In the genomic region with DNA sequence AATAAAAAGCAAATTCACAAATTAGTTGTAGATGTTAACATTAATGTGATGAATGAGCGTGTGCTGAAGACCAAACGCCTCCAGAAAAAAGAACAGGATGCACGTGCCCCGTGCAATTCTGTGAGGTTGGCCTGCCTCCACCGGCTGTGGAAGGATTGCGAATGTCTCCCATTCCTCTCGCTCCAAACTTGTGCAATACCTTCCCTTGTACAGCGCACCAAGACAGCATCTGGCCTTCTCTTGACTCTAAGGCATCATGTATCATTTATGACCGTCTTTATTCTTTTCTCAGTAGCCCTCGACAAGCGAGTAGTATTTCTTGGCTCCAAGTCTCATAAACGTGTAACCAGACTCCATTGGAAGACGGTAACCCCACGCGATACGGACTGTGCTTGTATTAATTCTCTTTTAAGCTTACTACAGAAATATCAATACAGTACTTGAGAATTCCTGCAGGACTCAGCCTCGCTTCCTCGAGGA, we compare ENCODE assay signal across 8 cellular contexts. TPM values are rescaled to one million over a fixed set of nuclear protein-coding genes. Genes with fewer than 3 reads are reported as not detected.
DNase-seq lines count a peak whose midpoint lies in the region; ATAC-seq and TF ChIP-seq lines count a peak whose summit lies in the region.

No MANE protein-coding gene starts in this region.

- H3K4me3 Mint-ChIP-seq in activated T-cell treated with anti-CD3 and anti-CD28 coated beads, Interleukin-2, amount 50 U/mL, for 72 hours = peak overlapping the region; percentile 93 to 99

- peak overlapping the region; percentile 92 for H3K27ac Mint-ChIP-seq in activated T-cell treated with anti-CD3 and anti-CD28 coated beads, Interleukin-2, amount 50 U/mL, for 72 hours

- H4K91ac ChIP-seq in IMR-90 (ENCODE audit: insufficient read depth, low read depth, low read length) = peak overlapping the region; percentile 58

- BruUV-seq in IMR-90 (replicated peaks; lab: Mats Ljungman, UMichigan) = TSS peak; percentile 80

- peak overlapping the region; percentile 74 to 97 for H4K8ac ChIP-seq in IMR-90 (ENCODE audit: low read depth in 2 of 2, low read length in 2 of 2)

- no peaks in the 10 kb centered on the region for H3K9me3 ChIP-seq in IMR-90 (ENCODE audit: control insufficient read depth, insufficient read depth, low read length)

- peaks cover 49% of the 10 kb centered on the region for H3K4me1 Mint-ChIP-seq in activated T-cell treated with anti-CD3 and anti-CD28 coated beads, Interleukin-2, amount 50 U/mL, for 72 hours (ENCODE audit: low read depth)

- DNase-seq in DMS114 treated with DMSO at 0.1 percent for 48 hours (lab: John Stamatoyannopoulos, UW; ENCODE audit: unreplicated experiment) (peak; percentile 36), IMR-90 (peak; percentile 86), head of caudate nucleus (peak in 34 of 42 donors; percentile 16 to 70 (median 46)), posterior vena cava (ENCODE audit: low spot score) (peak; percentile 92), HuH-7.5 (ENCODE audit: low spot score) (no peak)
- peak; percentile 26 to 33 for DNase-seq in activated T-cell treated with anti-CD3 and anti-CD28 coated beads, Interleukin-2, amount 50 U/mL, for 72 hours

- peak overlapping the region; percentile 70 for H3K4me2 ChIP-seq in IMR-90 (ENCODE audit: low read depth, low read length)

- no peak for TF ChIP-seq CTCF in IMR-90 (conservative IDR thresholded peaks at IDR 0.05; ENCODE audit: low read depth, low read length)

- CTCF ChIA-PET in IMR-90 (lab: Yijun Ruan, JAX) = interaction anchor here (0.8 to 1.6 kb wide), 7 partner anchors 13 to 492 kb away, joined by 3 to 4 read pairs (median 3); a partner anchor contains a TSS

- H3K27me3 ChIP-seq in IMR-90 (ENCODE audit: control insufficient read depth, insufficient read depth, low read length) = no peaks in the 10 kb centered on the region

- peaks cover 8% of the 10 kb centered on the region; the same call in 1 of the 2 replicates for H4K20me1 ChIP-seq in IMR-90 (ENCODE audit: insufficient read depth, low read length)

- H3K27me3 Mint-ChIP-seq in activated T-cell treated with anti-CD3 and anti-CD28 coated beads, Interleukin-2, amount 50 U/mL, for 72 hours (ENCODE audit: low read depth) = no peaks in the 10 kb centered on the region

- H4K5ac ChIP-seq in IMR-90 (ENCODE audit: low read depth, low read length) = peak overlapping the region; percentile 62

- H3K4me3 ChIP-seq in IMR-90 (ENCODE audit: insufficient read depth, low read depth, low read length) = peak overlapping the region; percentile 38

- peak overlapping the region; percentile 97 for H2AFZ ChIP-seq in IMR-90 (replicated peaks; ENCODE audit: low read length, poor library complexity)

- intact Hi-C loops in IMR-90 (cut with micrococcal nuclease) (loop anchor here (5.0 to 10.0 kb wide), 3 partner anchors 54 to 486 kb away; a partner anchor contains a TSS), head of caudate nucleus (cut with DNase I) (loop anchor here (5.0 to 10.0 kb wide), 2 partner anchors 49 to 124 kb away; no protein-coding TSS in a partner anchor), posterior vena cava (cut with DNase I) (no loop called here)

- H3K9me1 ChIP-seq in IMR-90 (ENCODE audit: insufficient read depth, low read length) = peaks cover 6% of the 10 kb centered on the region; the same call in 1 of the 2 replicates

- no peaks in the 10 kb centered on the region for H3K9me3 Mint-ChIP-seq in activated T-cell treated with anti-CD3 and anti-CD28 coated beads, Interleukin-2, amount 50 U/mL, for 72 hours

- peak overlapping the region; percentile 89 for H2BK5ac ChIP-seq in IMR-90 (ENCODE audit: low read depth, low read length, poor library complexity, severe bottlenecking)

- peak overlapping the region; percentile 61 for H2BK120ac ChIP-seq in IMR-90 (ENCODE audit: low read depth, low read length)

- H3K4ac ChIP-seq in IMR-90 (ENCODE audit: low read depth, low read length) = peak overlapping the region; percentile 82

- peak overlapping the region; percentile 66 for H3K9ac ChIP-seq in IMR-90 (ENCODE audit: low read depth, low read length)

- H3K27ac ChIP-seq in IMR-90 (ENCODE audit: insufficient read depth, low read length) = peak overlapping the region; percentile 75

- peak; percentile 3 for ATAC-seq in IMR-90 (ENCODE audit: low read depth)
- ATAC-seq in activated T-cell treated with anti-CD3 and anti-CD28 coated beads, Interleukin-2, amount 50 U/mL, for 72 hours (replicated peaks in 1 of 2) = no peak
- no peak for ATAC-seq in HG03520 (IDR thresholded peaks at IDR 0.05; ENCODE audit: unreplicated experiment)
- no peak for ATAC-seq in HG03108 (IDR thresholded peaks at IDR 0.05; ENCODE audit: unreplicated experiment)

- H3K36me3 Mint-ChIP-seq in activated T-cell treated with anti-CD3 and anti-CD28 coated beads, Interleukin-2, amount 50 U/mL, for 72 hours (ENCODE audit: insufficient read depth in 2 of 2) = peaks cover 3 to 6% of the 10 kb centered on the region in 2 donors

- H2AK9ac ChIP-seq in IMR-90 (replicated peaks; ENCODE audit: low read depth, low read length, poor library complexity) = peak overlapping the region; percentile 18

- H2AK5ac ChIP-seq in IMR-90 (ENCODE audit: low read depth, low read length) = no peak overlapping the region

- POLR2A ChIA-PET in IMR-90 (lab: Charles Lee; ENCODE audit: unreplicated experiment) = interaction anchor here (0.6 kb wide), 1 partner anchor 649 kb away, joined by 4 read pairs; no protein-coding TSS in a partner anchor

- H2BK20ac ChIP-seq in IMR-90 (ENCODE audit: low read depth, low read length) = peak overlapping the region; percentile 40

- WGBS in IMR-90 (ENCODE audit: extremely low coverage in 2 of 2, insufficient read length in 1 of 2), 2 experiments = 4% methylated on average over 9 of the region's 18 CpGs; no CpG with 5 or more reads in 1 of the 2 experiments

- H3K23ac ChIP-seq in IMR-90 (ENCODE audit: low read depth, low read length) = peak overlapping the region; percentile 87

- peak overlapping the region; percentile 70 for H3K18ac ChIP-seq in IMR-90 (ENCODE audit: low read depth, low read length)

- peak overlapping the region; percentile 59; the same call in 2 of the 3 replicates for H2BK15ac ChIP-seq in IMR-90 (ENCODE audit: low read depth, low read length)

- H3K14ac ChIP-seq in IMR-90 (replicated peaks; ENCODE audit: low read depth, low read length) = peak overlapping the region; percentile 90

- peaks cover 5% of the 10 kb centered on the region for H3K4me1 ChIP-seq in IMR-90 (ENCODE audit: control insufficient read depth, insufficient read depth, low read length)

- dilution Hi-C loops in IMR-90 (cut with HindIII; ENCODE audit: low sequenced_read_pairs, unreplicated experiment) = no loop called here

- peaks cover 10% of the 10 kb centered on the region; the same call in 1 of the 2 replicates for H3K36me3 ChIP-seq in IMR-90 (ENCODE audit: control insufficient read depth, insufficient read depth, low read length)

- TF ChIP-seq POLR2A in IMR-90 (IDR thresholded peaks at IDR 0.05; ENCODE audit: low read depth, low read length) = no peak

- TF ChIP-seq RAD21 in IMR-90 (IDR thresholded peaks at IDR 0.05; ENCODE audit: low read length) = no peak

- H3K56ac ChIP-seq in IMR-90 (ENCODE audit: extremely low read depth, insufficient read depth, low read length) = peak overlapping the region; percentile 67; the same call in 1 of the 2 replicates

- in situ Hi-C loops in IMR-90 (cut with MboI; ENCODE audit: low sequenced_read_pairs) = no loop called here

- peaks cover 9 to 28% of the 10 kb centered on the region in 2 experiments; a peak in 3 of 4 replicates for H3K79me1 ChIP-seq in IMR-90 (ENCODE audit: low read depth in 1 of 2, low read length in 2 of 2)

TF ChIP-seq in IMR-90, 13 proteins besides CTCF, POLR2A, EP300 and RAD21 (continues in another document):
- TF ChIP-seq MAZ (IDR thresholded peaks at IDR 0.05; ENCODE audit: borderline replicate concordance, low read depth, low read length) (no peak), BHLHE40 (IDR thresholded peaks at IDR 0.05; ENCODE audit: low read depth, low read length) (peak; percentile 97), MXI1 (IDR thresholded peaks at IDR 0.05; ENCODE audit: borderline replicate concordance, low read depth, low read length) (0 out of 2 replicates have a peak, but pooled peaks have one; percentile 37), NFE2L2 (IDR thresholded peaks at IDR 0.05; ENCODE audit: low read depth, low read length) (no peak)

RNA-seq across cellular contexts. Expression of a gene that starts 1.5 kb away (rescaled TPM):
- total RNA-seq in IMR-90 (2012; rRNA removed) (3.1 and 3.4 TPM in 2 replicates), posterior vena cava (10 to 100 TPM; 50.8 to 61.1 TPM)
- 21.0 and 22.9 TPM in 2 replicates for polyA plus RNA-seq in IMR-90 (2012; rRNA removed)
- 17.6 and 18.1 TPM in 2 replicates for polyA plus RNA-seq in IMR-90 (2012; cell fraction: cytosol; rRNA removed)
- 111 and 120 TPM in 2 replicates for polyA plus RNA-seq in IMR-90 (2012; cell fraction: nucleus; rRNA removed; ENCODE audit: low replicate concordance)
- total RNA-seq in activated T-cell treated with anti-CD3 and anti-CD28 coated beads, Interleukin-2, amount 50 U/mL, for 72 hours = 10 to 100 TPM; 39.9 to 45.5 TPM

RNA-seq across cellular contexts. Expression of a gene that starts 14.7 kb away (rescaled TPM):
- total RNA-seq in IMR-90 (2012; rRNA removed) (0.36 TPM in 1 of 2 replicates, not detected in the other), posterior vena cava (1 to 10 TPM; 2.8 to 4.2 TPM)
- polyA plus RNA-seq in IMR-90 (2012; rRNA removed) = 0.09 and 0.58 TPM in 2 replicates
- polyA plus RNA-seq in IMR-90 (2012; cell fraction: cytosol; rRNA removed) = 0.06 and 0.46 TPM in 2 replicates
- 5.8 and 7.9 TPM in 2 replicates for polyA plus RNA-seq in IMR-90 (2012; cell fraction: nucleus; rRNA removed; ENCODE audit: low replicate concordance)
- 10 to 100 TPM; 28.7 to 31.9 TPM for total RNA-seq in activated T-cell treated with anti-CD3 and anti-CD28 coated beads, Interleukin-2, amount 50 U/mL, for 72 hours

RNA-seq across cellular contexts. Expression of a gene that starts 47.2 kb away (rescaled TPM):
- total RNA-seq in IMR-90 (2012; rRNA removed) (not detected in 2 replicates), posterior vena cava (under 1 TPM; 0.24 to 0.56 TPM)
- not detected in 2 replicates for polyA plus RNA-seq in IMR-90 (2012; rRNA removed)
- polyA plus RNA-seq in IMR-90 (2012; cell fraction: cytosol; rRNA removed) = 0.27 TPM in 1 of 2 replicates, not detected in the other
- polyA plus RNA-seq in IMR-90 (2012; cell fraction: nucleus; rRNA removed; ENCODE audit: low replicate concordance) = not detected in 2 replicates
- 10 to 100 TPM; 61.4 to 65.6 TPM for total RNA-seq in activated T-cell treated with anti-CD3 and anti-CD28 coated beads, Interleukin-2, amount 50 U/mL, for 72 hours

RNA-seq across cellular contexts. Expression of a gene that starts 54.3 kb away (rescaled TPM):
- total RNA-seq in IMR-90 (2012; rRNA removed) (13,690 and 21,707 TPM in 2 replicates), posterior vena cava (over 10,000 TPM; 18,238 to 21,166 TPM)
- 39.7 and 88.0 TPM in 2 replicates for polyA plus RNA-seq in IMR-90 (2012; rRNA removed)
- not detected in 2 replicates for polyA plus RNA-seq in IMR-90 (2012; cell fraction: cytosol; rRNA removed)
- polyA plus RNA-seq in IMR-90 (2012; cell fraction: nucleus; rRNA removed; ENCODE audit: low replicate concordance) = not detected in 2 replicates
- total RNA-seq in activated T-cell treated with anti-CD3 and anti-CD28 coated beads, Interleukin-2, amount 50 U/mL, for 72 hours = 1,000 to 10,000 TPM; 5,353 to 9,709 TPM

RNA-seq across cellular contexts. Expression of a gene that starts 54.5 kb away (rescaled TPM):
- 6.8 and 10.0 TPM in 2 replicates for total RNA-seq in IMR-90 (2012; rRNA removed)
- polyA plus RNA-seq in IMR-90 (2012; rRNA removed) = 21.1 and 24.4 TPM in 2 replicates
- polyA plus RNA-seq in IMR-90 (2012; cell fraction: cytosol; rRNA removed) = 15.4 and 21.2 TPM in 2 replicates
- polyA plus RNA-seq in IMR-90 (2012; cell fraction: nucleus; rRNA removed; ENCODE audit: low replicate concordance) = 17.3 and 33.3 TPM in 2 replicates
- 10 to 100 TPM in 1 of 2 donors, 1 to 10 TPM in 1; 9.5 to 10.8 TPM for total RNA-seq in activated T-cell treated with anti-CD3 and anti-CD28 coated beads, Interleukin-2, amount 50 U/mL, for 72 hours
- total RNA-seq in posterior vena cava = 10 to 100 TPM; 54.6 to 60.3 TPM

Comparison
In these comparisons a context has a peak if more than half of its experiments do, and no peak if none do; other contexts are left out.
1. RNA of a gene that starts 14.7 kb away (total RNA-seq): 28.7 to 31.9 TPM in activated T-cell treated with anti-CD3 and anti-CD28 coated beads, Interleukin-2, amount 50 U/mL, for 72 hours; 2.8 to 4.2 TPM in posterior vena cava and 0.36 TPM in IMR-90; every median in the first group is over 4 times any median in the second.
2. RNA of a gene that starts 47.2 kb away (total RNA-seq): 61.4 to 65.6 TPM in activated T-cell treated with anti-CD3 and anti-CD28 coated beads, Interleukin-2, amount 50 U/mL, for 72 hours; 0.24 to 0.56 TPM in posterior vena cava and not detected in IMR-90; every median in the first group is over 10 times any median in the second.
3. intact Hi-C loops: an anchor here in IMR-90 (5.0 to 10.0 kb wide) and head of caudate nucleus (5.0 to 10.0 kb wide); none called in posterior vena cava.